In genomic region chr10:69004821-69005220, GRCh38 we compare ENCODE assay signal across 8 cellular contexts. TPM values are rescaled to one million over a fixed set of nuclear protein-coding genes. Genes with fewer than 3 reads are reported as not detected.
DNase-seq lines count a peak whose midpoint lies in the region; ATAC-seq and TF ChIP-seq lines count a peak whose summit lies in the region.

No MANE protein-coding gene starts in this region.

- no peaks in the 10 kb centered on the region for H3K27me3 ChIP-seq in upper lobe of right lung

- CTCF ChIA-PET in activated CD8-positive, alpha-beta T cell treated with anti-CD3 and anti-CD28 coated beads for 36 hours (lab: Charles Lee): interaction anchor here (0.7 to 4.2 kb wide), 33 partner anchors 10 to 292 kb away, joined by 3 to 97 read pairs (median 5); partner anchors contain the start of genes DDX21, HKDC1 and SRGN

- POLR2A ChIA-PET in activated CD8-positive, alpha-beta T cell treated with anti-CD3 and anti-CD28 coated beads for 36 hours (lab: Charles Lee): interaction anchor here (1.0 to 3.0 kb wide), 4 partner anchors 83 to 105 kb away, joined by 3 to 21 read pairs (median 7); partner anchors contain the start of gene SRGN

- no peak overlapping the region for H3K4me3 Mint-ChIP-seq in CD14-positive monocyte
- no peak overlapping the region for H3K4me3 Mint-ChIP-seq in HFFc6
- no peak overlapping the region for H3K4me3 Mint-ChIP-seq in activated CD8-positive, alpha-beta T cell treated with anti-CD3 and anti-CD28 coated beads for 36 hours
- H3K4me3 Mint-ChIP-seq in mesothelial cell of epicardium: no peak overlapping the region

- no peaks in the 10 kb centered on the region for H3K9me3 ChIP-seq in upper lobe of right lung

- TF ChIP-seq CTCF in CD14-positive monocyte (IDR thresholded peaks at IDR 0.05): peak; percentile 75
- TF ChIP-seq CTCF in HFFc6 (IDR thresholded peaks at IDR 0.05): peak; percentile 81
- peak; percentile 78 for TF ChIP-seq CTCF in activated CD8-positive, alpha-beta T cell treated with anti-CD3 and anti-CD28 coated beads for 36 hours (IDR thresholded peaks at IDR 0.05)
- TF ChIP-seq CTCF in upper lobe of right lung (IDR thresholded peaks at IDR 0.05): peak; percentile 62
- TF ChIP-seq CTCF in mesothelial cell of epicardium (IDR thresholded peaks at IDR 0.05; ENCODE audit: unreplicated experiment): no peak

- H3K27ac ChIP-seq in upper lobe of right lung: no peak overlapping the region

- peak; percentile 64 for ATAC-seq in activated CD8-positive, alpha-beta T cell treated with anti-CD3 and anti-CD28 coated beads for 36 hours
- ATAC-seq in left ventricle myocardium superior: peak; percentile 31
- peak; percentile 55 for ATAC-seq in upper lobe of right lung
- ATAC-seq in HG02798 (IDR thresholded peaks at IDR 0.05; ENCODE audit: poor library complexity, unreplicated experiment): no peak

- peak overlapping the region in 4 of 7 donors; percentile 30 to 77 (median 64) for H3K27ac Mint-ChIP-seq in CD14-positive monocyte
- H3K27ac Mint-ChIP-seq in HFFc6: no peak overlapping the region; the same call in 1 of the 2 replicates
- no peak overlapping the region for H3K27ac Mint-ChIP-seq in activated CD8-positive, alpha-beta T cell treated with anti-CD3 and anti-CD28 coated beads for 36 hours
- no peak overlapping the region for H3K27ac Mint-ChIP-seq in mesothelial cell of epicardium

- H3K27me3 Mint-ChIP-seq in CD14-positive monocyte (ENCODE audit: low read depth in 3 of 3) (no peaks in the 10 kb centered on the region), HFFc6 (ENCODE audit: insufficient read depth) (no peaks in the 10 kb centered on the region), mesothelial cell of epicardium (ENCODE audit: low read depth) (no peaks in the 10 kb centered on the region)
- H3K27me3 Mint-ChIP-seq in activated CD8-positive, alpha-beta T cell treated with anti-CD3 and anti-CD28 coated beads for 36 hours: no peaks in the 10 kb centered on the region

- intact Hi-C loops in CD14-positive monocyte (cut with micrococcal nuclease) (loop anchor here (2.0 to 5.0 kb wide), 2 partner anchors 82 to 87 kb away; no protein-coding TSS in a partner anchor), left ventricle myocardium superior (cut with micrococcal nuclease) (loop anchor here (5.0 kb wide), 1 partner anchor 87 kb away; no protein-coding TSS in a partner anchor), upper lobe of right lung (cut with DNase I) (loop anchor here (5.0 kb wide), 1 partner anchor 87 kb away; no protein-coding TSS in a partner anchor)
- intact Hi-C loops in activated CD8-positive, alpha-beta T cell treated with anti-CD3 and anti-CD28 coated beads for 36 hours (cut with micrococcal nuclease): loop anchor here (2.0 to 5.0 kb wide), 2 partner anchors 88 to 217 kb away; partner anchors contain the start of gene HKDC1

- peaks cover 53% of the 10 kb centered on the region for H3K36me3 ChIP-seq in upper lobe of right lung

- H3K9me3 Mint-ChIP-seq in CD14-positive monocyte (no peaks in the 10 kb centered on the region), HFFc6 (no peaks in the 10 kb centered on the region), mesothelial cell of epicardium (no peaks in the 10 kb centered on the region)
- no peaks in the 10 kb centered on the region for H3K9me3 Mint-ChIP-seq in activated CD8-positive, alpha-beta T cell treated with anti-CD3 and anti-CD28 coated beads for 36 hours

- peaks cover 19% of the 10 kb centered on the region for H3K4me1 Mint-ChIP-seq in CD14-positive monocyte
- H3K4me1 Mint-ChIP-seq in HFFc6 (ENCODE audit: low read depth): peaks cover 15% of the 10 kb centered on the region
- peaks cover 9% of the 10 kb centered on the region for H3K4me1 Mint-ChIP-seq in activated CD8-positive, alpha-beta T cell treated with anti-CD3 and anti-CD28 coated beads for 36 hours (ENCODE audit: low read depth)
- H3K4me1 Mint-ChIP-seq in mesothelial cell of epicardium: no peaks in the 10 kb centered on the region

- no peaks in the 10 kb centered on the region for H3K4me1 ChIP-seq in upper lobe of right lung

- DNase-seq in CD14-positive monocyte (ENCODE audit: low spot score) (no peak), HFFc6 (peak; percentile 62), left ventricle myocardium superior (no peak), upper lobe of right lung (no peak), DMS79 treated with DMSO at 0.1 percent for 48 hours (lab: John Stamatoyannopoulos, UW) (no peak), mesothelial cell of epicardium (ENCODE audit: low spot score in 2 of 2, unreplicated experiment in 2 of 2) (no peak)
- no peak for DNase-seq in activated CD8-positive, alpha-beta T cell treated with anti-CD3 and anti-CD28 coated beads for 36 hours

- no peak overlapping the region for H3K4me3 ChIP-seq in upper lobe of right lung

- peaks cover 8 to 27% of the 10 kb centered on the region in 2 donors for H3K36me3 Mint-ChIP-seq in CD14-positive monocyte
- peaks cover 7% of the 10 kb centered on the region; the same call in 1 of the 2 replicates for H3K36me3 Mint-ChIP-seq in HFFc6 (ENCODE audit: low read depth)
- H3K36me3 Mint-ChIP-seq in activated CD8-positive, alpha-beta T cell treated with anti-CD3 and anti-CD28 coated beads for 36 hours (ENCODE audit: low read depth): no peaks in the 10 kb centered on the region
- H3K36me3 Mint-ChIP-seq in mesothelial cell of epicardium: peaks cover 1% of the 10 kb centered on the region

RNA-seq across cellular contexts. Expression of gene KIFBP, which starts 16.2 kb away (rescaled TPM):
- 1 to 10 TPM in 1 of 2 donors, under 1 TPM in 1; 0.52 to 1.4 TPM for polyA plus RNA-seq in CD14-positive monocyte
- total RNA-seq in HFFc6 (2021; fragmentation: NEBNext Ultra II Directional; extraction: Animal tissue kit (Norgen Biotek cat#: 25700)): 10 to 100 TPM; 43.6 to 56.2 (median 51.9) TPM
- total RNA-seq in activated CD8-positive, alpha-beta T cell treated with anti-CD3 and anti-CD28 coated beads for 36 hours: 10 to 100 TPM in 1 of 2 experiments, 1 to 10 TPM in 1; 9.7 to 10.9 TPM
- total RNA-seq in left ventricle myocardium superior (50.5 TPM), upper lobe of right lung (21.4 TPM), mesothelial cell of epicardium (19.1 to 22.7 TPM (median 21.4 TPM) in 3 replicates)

RNA-seq across cellular contexts. Expression of gene DDX21, which starts 48.9 kb away (rescaled TPM):
- 10 to 100 TPM in 1 of 2 donors, 1 to 10 TPM in 1; 9.8 to 13.6 TPM for polyA plus RNA-seq in CD14-positive monocyte
- total RNA-seq in HFFc6 (2021; fragmentation: NEBNext Ultra II Directional; extraction: Animal tissue kit (Norgen Biotek cat#: 25700)): 100 to 1,000 TPM in 1 of 6 experiments, 10 to 100 TPM in 5; 81.7 to 103 (median 90.7) TPM
- 100 to 1,000 TPM; 192 to 194 TPM for total RNA-seq in activated CD8-positive, alpha-beta T cell treated with anti-CD3 and anti-CD28 coated beads for 36 hours
- total RNA-seq in left ventricle myocardium superior (20.0 TPM), upper lobe of right lung (56.0 TPM), mesothelial cell of epicardium (39.8 to 42.6 TPM (median 42.1 TPM) in 3 replicates)

Comparison
In these comparisons a context has a peak if more than half of its experiments do, and no peak if none do; other contexts are left out.
1. H3K27ac Mint-ChIP-seq: peak in CD14-positive monocyte (4 of 7); none in HFFc6 (single experiment), activated CD8-positive, alpha-beta T cell treated with anti-CD3 and anti-CD28 coated beads for 36 hours (single experiment) and mesothelial cell of epicardium (single experiment).